ENCODE assay signal across 1 cellular context in genomic region chr16:55435387-55435786, GRCh38.
TF ChIP-seq lines count a peak whose summit lies in the region.

No MANE protein-coding gene starts in this region.

TF ChIP-seq in K562, 482 proteins besides CTCF, POLR2A, EP300 and RAD21 (continued from another document and continues in another):
- no peak for TF ChIP-seq DEAF1 (CRISPR knock-in tag; IDR thresholded peaks at IDR 0.05)
- peak; percentile 33; the same call in 1 of the 2 replicates for TF ChIP-seq KLF1 (tag; IDR thresholded peaks at IDR 0.05)
- TF ChIP-seq FUS (optimal IDR thresholded peaks at IDR 0.05; ENCODE audit: low read depth, low read length), result no peak
- TF ChIP-seq MTA2 (IDR thresholded peaks at IDR 0.05; ENCODE audit: low read depth), result peak; percentile 86
- no peak for TF ChIP-seq C11orf30 (IDR thresholded peaks at IDR 0.05; ENCODE audit: low read depth)
- peak; percentile 25; the same call in 1 of the 2 replicates for TF ChIP-seq MYC (IDR thresholded peaks at IDR 0.05; ENCODE audit: low read depth, low read length)
- no peak for TF ChIP-seq MYC (CRISPR knock-in tag; IDR thresholded peaks at IDR 0.05; ENCODE audit: borderline replicate concordance, low read depth)
- TF ChIP-seq ZNF696 (CRISPR knock-in tag; conservative IDR thresholded peaks at IDR 0.05), result no peak
- no peak for TF ChIP-seq CEBPZ (IDR thresholded peaks at IDR 0.05; ENCODE audit: borderline replicate concordance, low read depth, low read length)
- no peak for TF ChIP-seq FOXA3 (CRISPR knock-in tag; conservative IDR thresholded peaks at IDR 0.05 in 1 of 2, IDR thresholded peaks at IDR 0.05 in 1 of 2)
- TF ChIP-seq ZNF707 (CRISPR knock-in tag; conservative IDR thresholded peaks at IDR 0.05), result no peak
- TF ChIP-seq SAP30 (IDR thresholded peaks at IDR 0.05; ENCODE audit: borderline replicate concordance, insufficient read depth, low read depth, low read length, poor library complexity, severe bottlenecking), result no peak
- TF ChIP-seq ZNF551 (CRISPR knock-in tag; IDR thresholded peaks at IDR 0.05), result no peak
- no peak for TF ChIP-seq IRF2 (CRISPR knock-in tag; IDR thresholded peaks at IDR 0.05)
- TF ChIP-seq ZNF445 (CRISPR knock-in tag; IDR thresholded peaks at IDR 0.05; ENCODE audit: low read depth), result no peak
- TF ChIP-seq CTBP1 (IDR thresholded peaks at IDR 0.05; ENCODE audit: borderline replicate concordance), result peak; percentile 81; the same call in 1 of the 2 replicates
- TF ChIP-seq ATF4 (CRISPR knock-in tag; IDR thresholded peaks at IDR 0.05), result peak; percentile 25; the same call in 1 of the 2 replicates
- peak; percentile 47; the same call in 1 of the 2 replicates for TF ChIP-seq ESRRA (IDR thresholded peaks at IDR 0.05; ENCODE audit: borderline replicate concordance, low read depth)
- TF ChIP-seq GTF2E2 (tag; IDR thresholded peaks at IDR 0.05), result no peak
- TF ChIP-seq GABPA (tag; conservative IDR thresholded peaks at IDR 0.05; ENCODE audit: low read depth), result 0 out of 2 replicates have a peak, but pooled peaks have one; percentile 41
- TF ChIP-seq RNF219 (CRISPR knock-in tag; IDR thresholded peaks at IDR 0.05), result no peak
- no peak for TF ChIP-seq TAF7 (tag; IDR thresholded peaks at IDR 0.05)
- TF ChIP-seq ATF7 (IDR thresholded peaks at IDR 0.05), result no peak
- peak; percentile 57 for TF ChIP-seq NEUROD1 (IDR thresholded peaks at IDR 0.05; ENCODE audit: borderline replicate concordance, low read depth, low read length, partially characterized antibody)
- no peak for TF ChIP-seq CC2D1A (IDR thresholded peaks at IDR 0.05)
- no peak for TF ChIP-seq JUNB (CRISPR knock-in tag; conservative IDR thresholded peaks at IDR 0.05)
- no peak for TF ChIP-seq OTX1 (CRISPR knock-in tag; IDR thresholded peaks at IDR 0.05)
- no peak for TF ChIP-seq SRSF9 (IDR thresholded peaks at IDR 0.05; ENCODE audit: borderline replicate concordance, low read depth, low read length)
- TF ChIP-seq ZBTB8A (IDR thresholded peaks at IDR 0.05; ENCODE audit: partially characterized antibody), result no peak
- peak; percentile 55 for TF ChIP-seq MITF (IDR thresholded peaks at IDR 0.05)
- TF ChIP-seq ELF2 (CRISPR knock-in tag; IDR thresholded peaks at IDR 0.05), result no peak
- TF ChIP-seq GTF2F1 (IDR thresholded peaks at IDR 0.05; ENCODE audit: low read depth, low read length), result no peak
- peak in 1 of 2 experiments; percentile 75; a peak in 2 of 4 replicates for TF ChIP-seq ZMIZ1 (IDR thresholded peaks at IDR 0.05; ENCODE audit: low read depth in 2 of 2, low read length in 2 of 2)
- TF ChIP-seq CBFB (CRISPR knock-in tag; IDR thresholded peaks at IDR 0.05), result no peak
- no peak for TF ChIP-seq ZNF77 (CRISPR knock-in tag; IDR thresholded peaks at IDR 0.05)
- TF ChIP-seq BRCA1 (IDR thresholded peaks at IDR 0.05), result no peak
- no peak for TF ChIP-seq BRCA1 (CRISPR knock-in tag; IDR thresholded peaks at IDR 0.05)
- no peak for TF ChIP-seq RUNX1 (IDR thresholded peaks at IDR 0.05; ENCODE audit: low read depth)
- TF ChIP-seq PTTG1 (tag; IDR thresholded peaks at IDR 0.05; ENCODE audit: low read depth), result no peak
- TF ChIP-seq GATAD2B (IDR thresholded peaks at IDR 0.05; ENCODE audit: borderline replicate concordance), result no peak
- no peak for TF ChIP-seq ZBTB9 (CRISPR knock-in tag; IDR thresholded peaks at IDR 0.05)
- TF ChIP-seq ZC3H11A (IDR thresholded peaks at IDR 0.05; ENCODE audit: low read depth, low read length), result no peak
- TF ChIP-seq ZNF175 (CRISPR knock-in tag; IDR thresholded peaks at IDR 0.05; ENCODE audit: low read depth), result peak; percentile 81
- peak; percentile 87 for TF ChIP-seq CCNT2 (IDR thresholded peaks at IDR 0.05; ENCODE audit: borderline replicate concordance, extremely low read depth, insufficient read length, low read depth, low read length)
- peak; percentile 79; the same call in 1 of the 2 replicates for TF ChIP-seq ZNF76 (CRISPR knock-in tag; IDR thresholded peaks at IDR 0.05; ENCODE audit: borderline replicate concordance)
- TF ChIP-seq HMGN3 (IDR thresholded peaks at IDR 0.05; ENCODE audit: borderline replicate concordance, extremely low read depth, insufficient read length, low read depth, low read length), result peak; percentile 71
- TF ChIP-seq GATA2 (CRISPR knock-in tag; IDR thresholded peaks at IDR 0.05), result 0 out of 2 replicates have a peak, but pooled peaks have one; percentile 24
- TF ChIP-seq ZBTB17 (CRISPR knock-in tag; IDR thresholded peaks at IDR 0.05), result no peak; the same call in 1 of the 2 replicates
- TF ChIP-seq HIVEP1 (CRISPR knock-in tag; IDR thresholded peaks at IDR 0.05), result 0 out of 2 replicates have a peak, but pooled peaks have one; percentile 58
- peak; percentile 56 for TF ChIP-seq CREM (IDR thresholded peaks at IDR 0.05; ENCODE audit: low read depth)
- TF ChIP-seq FIP1L1 (IDR thresholded peaks at IDR 0.05; ENCODE audit: low read depth, low read length, poor library complexity, severe bottlenecking), result no peak
- TF ChIP-seq TAL1 (IDR thresholded peaks at IDR 0.05), result peak; percentile 93
- no peak for TF ChIP-seq EHMT2 (IDR thresholded peaks at IDR 0.05)
- no peak for TF ChIP-seq CBX5 (IDR thresholded peaks at IDR 0.05; ENCODE audit: borderline replicate concordance, low read depth)
- no peak for TF ChIP-seq CLOCK (CRISPR knock-in tag; IDR thresholded peaks at IDR 0.05; ENCODE audit: borderline replicate concordance)
